ENCODE assay signal across 1 cellular context in genomic region chr1:82160036-82160435, GRCh38.
TF ChIP-seq lines count a peak whose summit lies in the region.

No MANE protein-coding gene starts in this region.

TF ChIP-seq in GM23338, 12 proteins besides CTCF, POLR2A, EP300 and RAD21 (continued from another document):
- TF ChIP-seq REST (IDR thresholded peaks at IDR 0.05; ENCODE audit: unreplicated experiment) (no peak), ZNF462 (CRISPR knock-in tag; IDR thresholded peaks at IDR 0.05) (no peak)
